8 cellular contexts compared by ENCODE assay signal in the genomic region with DNA sequence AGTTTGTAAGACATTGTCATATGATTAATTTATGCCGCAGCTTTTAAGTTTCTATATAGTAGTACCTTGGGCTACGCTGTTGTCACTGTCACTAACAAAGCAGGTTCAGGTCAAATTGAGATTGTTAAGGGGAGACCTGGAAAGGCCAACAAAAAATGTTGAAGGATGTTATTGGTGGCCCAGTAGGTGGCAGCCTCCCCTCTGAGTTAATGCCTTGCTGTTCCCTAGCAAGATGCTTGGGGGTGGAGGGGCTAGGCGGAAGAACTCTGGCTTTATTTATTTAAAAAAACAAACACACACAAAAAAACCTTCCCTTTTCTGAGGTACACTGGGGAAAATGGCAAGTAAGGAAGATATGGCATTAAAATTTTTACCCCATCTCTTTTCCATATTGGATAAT.
DNase-seq lines count a peak whose midpoint lies in the region; ATAC-seq, FAIRE-seq and TF ChIP-seq lines count a peak whose summit lies in the region.

No MANE protein-coding gene starts in this region.

- no peaks in the 10 kb centered on the region for H3K36me3 ChIP-seq in WERI-Rb-1

- FAIRE-seq in GM12892 (lab: Jason Lieb, UNC) = peak; percentile 40

- DNase-seq in AG09309 (ENCODE audit: low read depth) (peak; percentile 7), GM12892 (ENCODE audit: insufficient read length) (no peak), NCI-H1436 (lab: John Stamatoyannopoulos, UW) (peak; percentile 45), WERI-Rb-1 (peak; percentile 53), left lobe of liver (ENCODE audit: low spot score) (no peak), dedifferentiated amniotic fluid mesenchymal stem cell (ENCODE audit: extremely low spot score) (no peak)
- no peak for DNase-seq in activated effector memory CD4-positive, alpha-beta T cell treated with anti-CD3 and anti-CD28 coated beads, Interleukin-2, amount 50 U/mL, for 16 hours

- no peak for TF ChIP-seq POLR2A in GM12892 (IDR thresholded peaks at IDR 0.05; ENCODE audit: low read depth, low read length)

- H3K27ac ChIP-seq in WERI-Rb-1 = no peak overlapping the region

- H3K4me3 ChIP-seq in AG09309 (ENCODE audit: control insufficient read depth, low read depth, low read length) = no peak overlapping the region
- H3K4me3 ChIP-seq in WERI-Rb-1 (ENCODE audit: low read depth, low read length) = no peak overlapping the region

- H3K27me3 ChIP-seq in WERI-Rb-1 (ENCODE audit: insufficient read depth, low read depth, severe bottlenecking) = peaks cover 8% of the 10 kb centered on the region

- ATAC-seq in left lobe of liver (peak; percentile 70), GM21515 (IDR thresholded peaks at IDR 0.05; ENCODE audit: unreplicated experiment) (no peak)

- TF ChIP-seq CTCF in AG09309 (IDR thresholded peaks at IDR 0.05; ENCODE audit: control insufficient read depth, insufficient read depth, low read depth, low read length, missing control alignments) (peak; percentile 55), WERI-Rb-1 (IDR thresholded peaks at IDR 0.05; ENCODE audit: low read depth, low read length) (peak; percentile 64)

- no peaks in the 10 kb centered on the region for H3K9me3 ChIP-seq in WERI-Rb-1 (ENCODE audit: severe bottlenecking)

Comparison
In these comparisons a context has a peak if more than half of its experiments do, and no peak if none do; other contexts are left out.
1. DNase-seq: peak in AG09309 (single experiment), NCI-H1436 (single experiment) and WERI-Rb-1 (single experiment); none in GM12892 (single experiment), left lobe of liver (single experiment), dedifferentiated amniotic fluid mesenchymal stem cell (single experiment) and activated effector memory CD4-positive, alpha-beta T cell treated with anti-CD3 and anti-CD28 coated beads, Interleukin-2, amount 50 U/mL, for 16 hours (single experiment).